In genomic region chr2:236309669-236310029, GRCh38 we compare ENCODE assay signal across 8 cellular contexts. TPM values are rescaled to one million over a fixed set of nuclear protein-coding genes. Genes with fewer than 3 reads are reported as not detected.
DNase-seq lines count a peak whose midpoint lies in the region; ATAC-seq and TF ChIP-seq lines count a peak whose summit lies in the region.

No MANE protein-coding gene starts in this region.

- peaks cover 2 to 16% (median 7%) of the 10 kb centered on the region in 3 donors for H3K27me3 Mint-ChIP-seq in CD14-positive monocyte (ENCODE audit: low read depth in 3 of 3)

- DNase-seq in CD14-positive monocyte (ENCODE audit: low spot score): no peak
- peak; percentile 51 for DNase-seq in H4 (ENCODE audit: low spot score)
- DNase-seq in SW480 (ENCODE audit: low spot score): peak; percentile 19
- DNase-seq in left colon: no peak
- DNase-seq in HK-2 (ENCODE audit: unreplicated experiment): no peak
- no peak for DNase-seq in activated naive CD4-positive, alpha-beta T cell (lab: John Stamatoyannopoulos, UW)

- H3K9me3 Mint-ChIP-seq in CD14-positive monocyte: peaks cover 0 to 6% (median 0%) of the 10 kb centered on the region in 7 donors

- H3K4me3 Mint-ChIP-seq in CD14-positive monocyte: no peak overlapping the region

- peak; percentile 46 for ATAC-seq in left colon
- ATAC-seq in GM19452 (IDR thresholded peaks at IDR 0.05; ENCODE audit: unreplicated experiment): no peak
- ATAC-seq in GM18873 (IDR thresholded peaks at IDR 0.05; ENCODE audit: low FRiP score, unreplicated experiment): no peak

- no peaks in the 10 kb centered on the region for H3K36me3 Mint-ChIP-seq in CD14-positive monocyte

- intact Hi-C loops in CD14-positive monocyte (cut with micrococcal nuclease): no loop called here
- intact Hi-C loops in left colon (cut with DNase I, micrococcal nuclease): no loop called here

- TF ChIP-seq CTCF in CD14-positive monocyte (IDR thresholded peaks at IDR 0.05): peak; percentile 24

- H3K4me1 Mint-ChIP-seq in CD14-positive monocyte: no peaks in the 10 kb centered on the region

- H3K27ac Mint-ChIP-seq in CD14-positive monocyte: no peak overlapping the region

RNA-seq across cellular contexts. Expression of gene ASB18, which starts 45.4 kb away (rescaled TPM):
- not detected for polyA plus RNA-seq in CD14-positive monocyte
- total RNA-seq in H4 (2014; rRNA removed; shearing (Covaris generic)): not detected in 2 replicates
- total RNA-seq in left colon: not detected

Comparison
In these comparisons a context has a peak if more than half of its experiments do, and no peak if none do; other contexts are left out.
1. DNase-seq: peak in H4 (single experiment) and SW480 (single experiment); none in CD14-positive monocyte (single experiment), left colon (0 of 2), HK-2 (single experiment) and activated naive CD4-positive, alpha-beta T cell (0 of 4).